ENCODE assay signal across 14 cellular contexts in the genomic region with DNA sequence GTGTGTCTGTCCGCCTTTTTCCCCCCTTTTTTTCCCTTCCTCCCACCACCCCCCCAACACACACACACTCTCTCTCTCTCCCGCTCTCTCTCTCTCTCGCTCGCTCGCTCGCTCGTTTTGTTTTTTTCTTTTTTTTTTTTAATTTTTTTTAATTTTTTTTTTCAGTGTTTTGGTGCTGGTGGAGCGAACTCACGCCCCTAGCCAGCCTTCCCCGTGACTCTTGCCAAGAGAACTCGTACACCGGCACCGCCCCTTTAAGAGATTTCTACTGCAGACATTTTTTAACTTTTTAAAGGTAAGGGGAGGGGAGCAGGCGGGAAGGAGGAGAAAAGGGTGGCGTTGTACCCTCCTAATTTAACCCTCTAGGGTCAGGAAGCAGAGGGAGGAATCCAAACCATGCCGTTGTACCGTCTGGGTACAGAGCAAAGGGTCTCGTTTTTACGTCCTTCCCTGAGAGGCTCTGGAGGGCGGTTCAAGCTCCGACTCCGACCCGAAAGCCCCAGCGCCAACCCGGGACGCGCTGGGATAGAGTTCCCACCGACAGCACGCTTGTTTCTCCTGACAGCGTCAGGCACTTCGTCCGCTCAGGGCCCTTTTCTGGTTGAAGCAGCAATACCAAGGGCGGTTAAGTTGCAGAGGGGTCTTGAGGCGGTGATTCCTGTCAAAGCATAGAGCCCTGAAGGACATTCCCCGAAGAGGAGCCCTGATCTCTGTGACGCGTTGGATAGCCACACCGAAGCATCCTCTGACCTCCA. TPM values are rescaled to one million over a fixed set of nuclear protein-coding genes. Genes with fewer than 3 reads are reported as not detected.
DNase-seq lines count a peak whose midpoint lies in the region; ATAC-seq and TF ChIP-seq lines count a peak whose summit lies in the region.
"Had no signal": no experiment of that assay in that cellular context is flagged by ENCODE, and none has a peak within 500 bp of the region (broad histone marks: within the 10 kb centered on the region; RNA-seq: fewer than 3 reads in every experiment).

No MANE protein-coding gene starts in this region.

- H3K4me3 Mint-ChIP-seq in GM23338: peak overlapping the region; percentile 75
- peak overlapping the region; percentile 72 for H3K4me3 Mint-ChIP-seq in activated T-helper 17 cell treated with anti-CD3 and anti-CD28 coated beads, Interleukin-2, amount 50 U/mL, for 72 hours
- H3K4me3 Mint-ChIP-seq in activated CD8-positive, alpha-beta memory T cell treated with anti-CD3 and anti-CD28 coated beads, Interleukin-2, amount 10 ng/mL, durations not matched to agents 7 days and 5 days: no peak overlapping the region

- H3K27me3 Mint-ChIP-seq in GM23338 (ENCODE audit: insufficient read depth, low read depth, poor library complexity): peaks cover 71% of the 10 kb centered on the region
- H3K27me3 Mint-ChIP-seq in activated T-helper 17 cell treated with anti-CD3 and anti-CD28 coated beads, Interleukin-2, amount 50 U/mL, for 72 hours: peaks cover 68% of the 10 kb centered on the region
- peaks cover 77% of the 10 kb centered on the region for H3K27me3 Mint-ChIP-seq in activated CD8-positive, alpha-beta memory T cell treated with anti-CD3 and anti-CD28 coated beads, Interleukin-2, amount 10 ng/mL, durations not matched to agents 7 days and 5 days

- CTCF ChIA-PET in activated CD8-positive, alpha-beta memory T cell treated with anti-CD3 and anti-CD28 coated beads, Interleukin-2, amount 10 ng/mL, durations not matched to agents 7 days and 5 days (lab: Charles Lee): no interaction called here

- H2AFZ ChIP-seq in GM23338: peak overlapping the region; percentile 99

- H3K36me3 Mint-ChIP-seq in GM23338 (ENCODE audit: low read depth): no peaks in the 10 kb centered on the region
- no peaks in the 10 kb centered on the region for H3K36me3 Mint-ChIP-seq in activated T-helper 17 cell treated with anti-CD3 and anti-CD28 coated beads, Interleukin-2, amount 50 U/mL, for 72 hours (ENCODE audit: low read depth)
- H3K36me3 Mint-ChIP-seq in activated CD8-positive, alpha-beta memory T cell treated with anti-CD3 and anti-CD28 coated beads, Interleukin-2, amount 10 ng/mL, durations not matched to agents 7 days and 5 days: peaks cover 2% of the 10 kb centered on the region
- H3K36me3 Mint-ChIP-seq: CD4-positive, CD25-positive, alpha-beta regulatory T cell had no signal

- H3K9me2 ChIP-seq in GM23338 (ENCODE audit: insufficient read depth): no peaks in the 10 kb centered on the region

- peak overlapping the region; percentile 75 for H3K4me3 ChIP-seq in GM23338
- H3K4me3 ChIP-seq in iPS-11a (ENCODE audit: low read depth, low read length): peak overlapping the region; percentile 43

- no peak overlapping the region for H3K27ac ChIP-seq in GM23338 (ENCODE audit: low read depth)
- H3K27ac ChIP-seq: gastrocnemius medialis, KMS-11, VCaP had no signal

- peak; percentile 90 for DNase-seq in GM23338 (ENCODE audit: low spot score)
- DNase-seq in retina: peak; percentile 58
- no peak for DNase-seq in COLO668 (lab: John Stamatoyannopoulos, UW; ENCODE audit: unreplicated experiment)
- no peak for DNase-seq in activated CD8-positive, alpha-beta memory T cell treated with anti-CD3 and anti-CD28 coated beads, Interleukin-2, amount 10 ng/mL, durations not matched to agents 7 days and 5 days
- no peak for DNase-seq in NOMO-1 treated with DMSO at 0.1 percent for 48 hours (lab: John Stamatoyannopoulos, UW; ENCODE audit: unreplicated experiment)
- DNase-seq: caudate nucleus; CD4-positive, CD25-positive, alpha-beta regulatory T cell; gastrocnemius medialis had no signal

- no peaks in the 10 kb centered on the region for H3K79me2 ChIP-seq in GM23338 (replicated peaks; ENCODE audit: insufficient read depth)

- peaks cover 36% of the 10 kb centered on the region; the same call in 2 of the 3 replicates for H3K4me1 Mint-ChIP-seq in GM23338
- H3K4me1 Mint-ChIP-seq in activated T-helper 17 cell treated with anti-CD3 and anti-CD28 coated beads, Interleukin-2, amount 50 U/mL, for 72 hours: peaks cover 3% of the 10 kb centered on the region
- peaks cover 19% of the 10 kb centered on the region for H3K4me1 Mint-ChIP-seq in activated CD8-positive, alpha-beta memory T cell treated with anti-CD3 and anti-CD28 coated beads, Interleukin-2, amount 10 ng/mL, durations not matched to agents 7 days and 5 days

- no peak for TF ChIP-seq CTCF in GM23338 (conservative IDR thresholded peaks at IDR 0.05; ENCODE audit: low read depth in 2 of 2)

- no peak overlapping the region for H3K27ac Mint-ChIP-seq in GM23338
- H3K27ac Mint-ChIP-seq in activated T-helper 17 cell treated with anti-CD3 and anti-CD28 coated beads, Interleukin-2, amount 50 U/mL, for 72 hours: no peak overlapping the region
- no peak overlapping the region for H3K27ac Mint-ChIP-seq in activated CD8-positive, alpha-beta memory T cell treated with anti-CD3 and anti-CD28 coated beads, Interleukin-2, amount 10 ng/mL, durations not matched to agents 7 days and 5 days
- H3K27ac Mint-ChIP-seq: CD4-positive, CD25-positive, alpha-beta regulatory T cell had no signal

- no peaks in the 10 kb centered on the region for H4K20me1 ChIP-seq in GM23338 (replicated peaks; ENCODE audit: insufficient read depth)

- peaks cover 14% of the 10 kb centered on the region for H3F3A ChIP-seq in GM23338 (replicated peaks; ENCODE audit: low read depth)

- no peaks in the 10 kb centered on the region for H3K36me3 ChIP-seq in GM23338 (ENCODE audit: insufficient read depth)
- H3K36me3 ChIP-seq: gastrocnemius medialis had no signal

- H3K9me3 Mint-ChIP-seq in GM23338: no peaks in the 10 kb centered on the region
- no peaks in the 10 kb centered on the region for H3K9me3 Mint-ChIP-seq in activated T-helper 17 cell treated with anti-CD3 and anti-CD28 coated beads, Interleukin-2, amount 50 U/mL, for 72 hours
- peaks cover 3% of the 10 kb centered on the region for H3K9me3 Mint-ChIP-seq in activated CD8-positive, alpha-beta memory T cell treated with anti-CD3 and anti-CD28 coated beads, Interleukin-2, amount 10 ng/mL, durations not matched to agents 7 days and 5 days (ENCODE audit: low read depth)

- peaks cover 46% of the 10 kb centered on the region for H3K4me1 ChIP-seq in GM23338 (ENCODE audit: insufficient read depth)

- peak; percentile 46 for ATAC-seq in GM23338
- ATAC-seq in activated T-helper 17 cell treated with anti-CD3 and anti-CD28 coated beads, Interleukin-2, amount 50 U/mL, for 72 hours (replicated peaks): no peak
- ATAC-seq in GM18519 (IDR thresholded peaks at IDR 0.05; ENCODE audit: low FRiP score, unreplicated experiment): no peak
- ATAC-seq in activated CD8-positive, alpha-beta memory T cell treated with anti-CD3 and anti-CD28 coated beads, Interleukin-2, amount 10 ng/mL, durations not matched to agents 7 days and 5 days: no peak
- ATAC-seq: gastrocnemius medialis, sciatic nerve had no signal

- peaks cover 90% of the 10 kb centered on the region for H3K27me3 ChIP-seq in GM23338 (ENCODE audit: insufficient read depth)

- peak overlapping the region; percentile 82 for H3K4me2 ChIP-seq in GM23338

TF ChIP-seq in GM23338, 12 proteins besides CTCF, POLR2A, EP300 and RAD21 (continues in another document):
- TF ChIP-seq EZH2phosphoT487 (IDR thresholded peaks at IDR 0.05; ENCODE audit: unreplicated experiment): no peak
- TF ChIP-seq JUNB (IDR thresholded peaks at IDR 0.05; ENCODE audit: unreplicated experiment): no peak

RNA-seq across cellular contexts. Expression of a gene that starts 0.4 kb away (rescaled TPM):
- 0.10 and 0.50 TPM in 2 replicates for total RNA-seq in GM23338 (2014; rRNA removed; shearing (Covaris generic))
- polyA plus RNA-seq in GM23338 (2016; fragmentation: Nextera tagmentation; extraction: Ambion mirVana): 0.24 and 0.28 TPM in 2 replicates
- not detected for total RNA-seq in activated T-helper 17 cell treated with anti-CD3 and anti-CD28 coated beads, Interleukin-2, amount 50 U/mL, for 72 hours
- not detected for total RNA-seq in activated CD8-positive, alpha-beta memory T cell treated with anti-CD3 and anti-CD28 coated beads, Interleukin-2, amount 10 ng/mL, durations not matched to agents 7 days and 5 days
- total RNA-seq: CD4-positive, CD25-positive, alpha-beta regulatory T cell had no signal

Comparison
In these comparisons a context has a peak if more than half of its experiments do, and no peak if none do; other contexts are left out.
1. DNase-seq: peak in GM23338 (single experiment) and retina (single experiment); none in COLO668 (single experiment), activated CD8-positive, alpha-beta memory T cell treated with anti-CD3 and anti-CD28 coated beads, Interleukin-2, amount 10 ng/mL, durations not matched to agents 7 days and 5 days (single experiment) and NOMO-1 treated with DMSO at 0.1 percent for 48 hours (single experiment).